19 cellular contexts compared by ENCODE assay signal in genomic region chr2:236036045-236036444, GRCh38.
A peak's percentile ranks its signal among the peaks of the same experiment; 100 is the strongest.
DNase-seq lines count a peak whose midpoint lies in the region; ATAC-seq and TF ChIP-seq lines count a peak whose summit lies in the region.
"Had no signal": no experiment of that assay in that cellular context is flagged by ENCODE, and none has a peak within 500 bp of the region (broad histone marks: within the 10 kb centered on the region; RNA-seq: fewer than 3 reads in every experiment).

No MANE protein-coding gene starts in this region.

- H3K9me3 Mint-ChIP-seq in neural crest cell: no peaks in the 10 kb centered on the region
- H3K9me3 Mint-ChIP-seq: CD4-positive, alpha-beta T cell had no signal

- peak; percentile 36; the same call in 1 of the 3 replicates for ATAC-seq in SK-N-SH treated with all-trans-retinoic acid at 6 μM for 48 hours
- no peak for ATAC-seq in omental fat pad (ENCODE audit: low FRiP score)
- ATAC-seq: CD8-positive, alpha-beta T cell; GM12878 had no signal

- no peak for TF ChIP-seq CTCF in fibroblast of mammary gland (conservative IDR thresholded peaks at IDR 0.05; ENCODE audit: control insufficient read depth, insufficient read depth, low read depth, low read length)
- TF ChIP-seq CTCF in neural crest cell (conservative IDR thresholded peaks at IDR 0.05): no peak
- TF ChIP-seq CTCF in omental fat pad (IDR thresholded peaks at IDR 0.05): no peak

- peak overlapping the region; percentile 23 for H3K27ac Mint-ChIP-seq in neural crest cell (ENCODE audit: unreplicated experiment)
- H3K27ac Mint-ChIP-seq: CD4-positive, alpha-beta T cell; CD8-positive, alpha-beta T cell had no signal

- no peak overlapping the region for H3K4me3 Mint-ChIP-seq in neural crest cell
- H3K4me3 Mint-ChIP-seq: CD4-positive, alpha-beta T cell; CD8-positive, alpha-beta T cell had no signal

- no peaks in the 10 kb centered on the region for H3K27me3 Mint-ChIP-seq in neural crest cell (ENCODE audit: low read depth)

- H3K4me3 ChIP-seq in fibroblast of mammary gland (ENCODE audit: control insufficient read depth, low read depth, low read length): no peak overlapping the region
- H3K4me3 ChIP-seq: BLaER1 treated with 17β-estradiol and CSF1 and Interleukin-3, amounts not matched to agents 10 nM and 100 nM; GM12878 had no signal

- peaks cover 3% of the 10 kb centered on the region for H3K36me3 Mint-ChIP-seq in neural crest cell (ENCODE audit: low read depth)
- H3K36me3 Mint-ChIP-seq: CD8-positive, alpha-beta T cell had no signal

- DNase-seq in SK-N-DZ (ENCODE audit: low spot score) (peak; percentile 89), fibroblast of mammary gland (ENCODE audit: low read depth) (peak; percentile 29), neural crest cell (ENCODE audit: low read depth, low spot score) (no peak), Kasumi-1 (lab: John Stamatoyannopoulos, UW) (no peak), omental fat pad (ENCODE audit: low spot score) (no peak), T-helper 2 cell (no peak), DMS79 treated with DMSO at 0.1 percent for 48 hours (lab: John Stamatoyannopoulos, UW) (no peak)
- DNase-seq: 8988T; ACHN; Caco-2; Calu3; CD4-positive, alpha-beta T cell; CD8-positive, alpha-beta T cell; DND-41; EL; GDM1 had no signal

- H3K4me1 Mint-ChIP-seq in neural crest cell: peaks cover 8% of the 10 kb centered on the region

TF ChIP-seq in SK-N-SH treated with all-trans-retinoic acid at 6 μM for 48 hours, 23 proteins besides CTCF, POLR2A, EP300 and RAD21:
- TF ChIP-seq ZFP3 (CRISPR knock-in tag; IDR thresholded peaks at IDR 0.05): peak; percentile 80; the same call in 1 of the 2 replicates
- no peak for TF ChIP-seq CSDC2 (CRISPR knock-in tag; IDR thresholded peaks at IDR 0.05)
- no peak for TF ChIP-seq ZC3H10 (CRISPR knock-in tag; IDR thresholded peaks at IDR 0.05)
- TF ChIP-seq TSHZ2 (CRISPR knock-in tag; IDR thresholded peaks at IDR 0.05): peak; percentile 90; the same call in 1 of the 2 replicates
- peak; percentile 59; the same call in 1 of the 2 replicates for TF ChIP-seq CREB5 (CRISPR knock-in tag; IDR thresholded peaks at IDR 0.05; ENCODE audit: low read depth)
- TF ChIP-seq ZNF565 (CRISPR knock-in tag; conservative IDR thresholded peaks at IDR 0.05; ENCODE audit: low read depth): no peak
- TF ChIP-seq TCF4 (CRISPR knock-in tag; IDR thresholded peaks at IDR 0.05; ENCODE audit: borderline replicate concordance): peak; percentile 65; the same call in 1 of the 2 replicates
- no peak for TF ChIP-seq ARNTL (CRISPR knock-in tag; IDR thresholded peaks at IDR 0.05; ENCODE audit: borderline replicate concordance, low read depth)
- no peak for TF ChIP-seq TOX (CRISPR knock-in tag; IDR thresholded peaks at IDR 0.05; ENCODE audit: borderline replicate concordance)
- TF ChIP-seq ESRRG (CRISPR knock-in tag; IDR thresholded peaks at IDR 0.05): no peak
- TF ChIP-seq ZNF8 (CRISPR knock-in tag; IDR thresholded peaks at IDR 0.05): 0 out of 2 replicates have a peak, but pooled peaks have one; percentile 19

Comparison
In these comparisons a context has a peak if more than half of its experiments do, and no peak if none do; other contexts are left out.
1. DNase-seq: peak in SK-N-DZ (single experiment) and fibroblast of mammary gland (single experiment); none in neural crest cell (single experiment), Kasumi-1 (0 of 2), omental fat pad (single experiment), T-helper 2 cell (0 of 5) and DMS79 treated with DMSO at 0.1 percent for 48 hours (single experiment).